In the genomic region with DNA sequence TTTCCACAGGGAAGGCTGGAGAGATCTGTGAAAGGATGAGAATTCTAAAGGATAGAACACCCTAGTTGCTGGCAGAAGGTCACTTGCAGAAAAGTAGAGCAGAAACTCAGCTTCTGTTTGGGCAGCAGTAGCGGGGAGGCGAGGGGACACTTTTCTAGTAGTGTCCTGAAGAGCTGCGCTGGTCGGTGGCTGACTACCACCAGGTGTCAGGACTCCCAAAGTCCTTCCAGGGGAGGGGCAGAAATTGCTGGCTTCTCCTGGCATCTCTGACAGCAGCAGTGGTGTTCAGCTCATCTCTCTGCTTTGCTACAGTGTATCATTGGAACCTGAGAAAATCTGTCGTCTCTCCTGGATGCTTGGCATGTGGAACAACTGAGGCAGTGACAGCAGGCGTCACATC, we compare ENCODE assay signal across 22 cellular contexts.
DNase-seq lines count a peak whose midpoint lies in the region; ATAC-seq, FAIRE-seq and TF ChIP-seq lines count a peak whose summit lies in the region.
"Had no signal": no experiment of that assay in that cellular context is flagged by ENCODE, and none has a peak within 500 bp of the region (broad histone marks: within the 10 kb centered on the region; RNA-seq: fewer than 3 reads in every experiment).

No MANE protein-coding gene starts in this region.

- no peak for ATAC-seq in activated naive CD8-positive, alpha-beta T cell treated with anti-CD3 and anti-CD28 coated beads, Interleukin-2, amount 50 U/mL, for 24 hours
- peak; percentile 87 for ATAC-seq in HepG2
- ATAC-seq in HG03280 (IDR thresholded peaks at IDR 0.05; ENCODE audit: unreplicated experiment): no peak
- ATAC-seq: body of pancreas, left lung, Panc1 had no signal

- in situ Hi-C loops in HepG2 (cut with HindIII; ENCODE audit: extremely low pct_ligation_motif_present, low pct_unique_long_range_greater_than_20kb): no loop called here

- POLR2A ChIA-PET in HepG2 (lab: Yijun Ruan, JAX): no interaction called here

- no peak for TF ChIP-seq POLR2A in HepG2 (IDR thresholded peaks at IDR 0.05; ENCODE audit: insufficient read depth in 1 of 2, low read depth in 2 of 2, low read length in 2 of 2)

- no peaks in the 10 kb centered on the region for H4K20me1 ChIP-seq in HepG2 (ENCODE audit: insufficient read depth, low read length)

- no TSS peak for BruUV-seq in HepG2 (replicated peaks; lab: Mats Ljungman, UMichigan)

- intact Hi-C loops in HepG2 (cut with micrococcal nuclease; ENCODE audit: unreplicated experiment): loop anchor here (1.0 to 2.0 kb wide), 2 partner anchors 39 to 141 kb away; no protein-coding TSS in a partner anchor

- no peak overlapping the region for H3K4me2 ChIP-seq in HepG2 (ENCODE audit: low read depth, low read length)

- no peaks in the 10 kb centered on the region for H3K36me3 Mint-ChIP-seq in activated naive CD8-positive, alpha-beta T cell treated with anti-CD3 and anti-CD28 coated beads, Interleukin-2, amount 50 U/mL, for 24 hours (ENCODE audit: low read depth)
- H3K36me3 Mint-ChIP-seq in activated naive CD8-positive, alpha-beta T cell treated with anti-CD3 and anti-CD28 coated beads for 36 hours: peaks cover 2% of the 10 kb centered on the region
- H3K36me3 Mint-ChIP-seq in chondrocyte (ENCODE audit: low read depth): no peaks in the 10 kb centered on the region
- H3K36me3 Mint-ChIP-seq: activated naive CD8-positive, alpha-beta T cell; CD14-positive monocyte had no signal

- TF ChIP-seq CTCF in chondrocyte (IDR thresholded peaks at IDR 0.05): peak; percentile 34
- TF ChIP-seq CTCF in HepG2 (CRISPR knock-in tag; IDR thresholded peaks at IDR 0.05): peak; percentile 59

- H3K27ac ChIP-seq in HepG2 (ENCODE audit: extremely low read length, insufficient read depth, low read length): no peak overlapping the region
- H3K27ac ChIP-seq: body of pancreas, coronary artery, left lung, spleen, vagina had no signal

- CTCF ChIA-PET in HepG2 (lab: Yijun Ruan, JAX; ENCODE audit: low intra/inter-chr PET ratio, low total read pairs): interaction anchor here (0.9 to 1.8 kb wide), 3 partner anchors 137 to 141 kb away, joined by 3 to 11 read pairs (median 8); no protein-coding TSS in a partner anchor

- no peaks in the 10 kb centered on the region for H3K36me3 ChIP-seq in HepG2 (replicated peaks in 1 of 2; ENCODE audit: control insufficient read depth in 1 of 2, insufficient read depth in 2 of 2, low read length in 2 of 2)
- H3K36me3 ChIP-seq: left lung, spleen, vagina had no signal

- no peak for TF ChIP-seq EP300 in HepG2 (IDR thresholded peaks at IDR 0.05; ENCODE audit: low read depth in 2 of 2, low read length in 2 of 2)
- no peak for TF ChIP-seq EP300 in HepG2 (CRISPR knock-in tag; IDR thresholded peaks at IDR 0.05; ENCODE audit: borderline replicate concordance)

- no peak overlapping the region for H2AFZ ChIP-seq in HepG2 (ENCODE audit: low read length)

- DNase-seq in activated naive CD8-positive, alpha-beta T cell treated with anti-CD3 and anti-CD28 coated beads, Interleukin-2, amount 50 U/mL, for 24 hours: no peak
- DNase-seq in activated naive CD8-positive, alpha-beta T cell treated with anti-CD3 and anti-CD28 coated beads for 36 hours: no peak
- no peak for DNase-seq in chondrocyte (ENCODE audit: low spot score)
- peak; percentile 50 for DNase-seq in HepG2 (ENCODE audit: low spot score)
- DNase-seq in RPMI8226: no peak
- DNase-seq in T1000 (lab: John Stamatoyannopoulos, UW): no peak
- DNase-seq in cerebellum (ENCODE audit: low spot score): no peak
- DNase-seq: activated CD4-positive, alpha-beta T cell treated with anti-CD3 and anti-CD28 coated beads for 1 hour; body of pancreas; DMS 273 treated with DMSO at 0.1 percent for 48 hours; foreskin melanocyte; Kasumi-1; left lung; NCI-H2171; spleen; stimulated activated CD4-positive, alpha-beta T cell treated with anti-CD3 and anti-CD28 coated beads, Interleukin-4, amount 100 ng/mL, for 4 hours had no signal

- no CpG with 5 or more reads among the region's 6 CpGs for WGBS in HepG2 (ENCODE audit: low lambda C conversion rate)

- H3K27me3 Mint-ChIP-seq in activated naive CD8-positive, alpha-beta T cell treated with anti-CD3 and anti-CD28 coated beads, Interleukin-2, amount 50 U/mL, for 24 hours: no peaks in the 10 kb centered on the region
- H3K27me3 Mint-ChIP-seq in activated naive CD8-positive, alpha-beta T cell treated with anti-CD3 and anti-CD28 coated beads for 36 hours: no peaks in the 10 kb centered on the region
- H3K27me3 Mint-ChIP-seq in chondrocyte (ENCODE audit: low read depth): no peaks in the 10 kb centered on the region
- H3K27me3 Mint-ChIP-seq: activated naive CD8-positive, alpha-beta T cell had no signal

- TF ChIP-seq RAD21 in HepG2 (CRISPR knock-in tag; IDR thresholded peaks at IDR 0.05): peak; percentile 19; the same call in 1 of the 2 replicates

- peak overlapping the region; percentile 37 for H3K27ac Mint-ChIP-seq in activated naive CD8-positive, alpha-beta T cell treated with anti-CD3 and anti-CD28 coated beads, Interleukin-2, amount 50 U/mL, for 24 hours
- no peak overlapping the region for H3K27ac Mint-ChIP-seq in activated naive CD8-positive, alpha-beta T cell treated with anti-CD3 and anti-CD28 coated beads for 36 hours
- H3K27ac Mint-ChIP-seq in chondrocyte (ENCODE audit: unreplicated experiment): no peak overlapping the region
- H3K27ac Mint-ChIP-seq: activated naive CD8-positive, alpha-beta T cell had no signal

- no peaks in the 10 kb centered on the region for H3K27me3 ChIP-seq in HepG2 (ENCODE audit: control insufficient read depth in 1 of 2, insufficient read depth in 2 of 2, low read length in 2 of 2)
- H3K27me3 ChIP-seq: body of pancreas, left lung, spleen, vagina had no signal

- H3K9ac ChIP-seq in HepG2 (ENCODE audit: insufficient read depth, low read depth, low read length): no peak overlapping the region

- H3K4me1 ChIP-seq in HepG2 (ENCODE audit: insufficient read depth, low read length): 0 out of 2 replicates have a peak, but pooled peaks cover 7% of the 10 kb centered on the region
- H3K4me1 ChIP-seq: body of pancreas, left lung, vagina had no signal

- FAIRE-seq in HepG2 (lab: Jason Lieb, UNC): no peak

- H3K79me2 ChIP-seq in HepG2 (ENCODE audit: insufficient read depth, low read length): no peaks in the 10 kb centered on the region

- peaks cover 5% of the 10 kb centered on the region for H3K4me1 Mint-ChIP-seq in activated naive CD8-positive, alpha-beta T cell treated with anti-CD3 and anti-CD28 coated beads, Interleukin-2, amount 50 U/mL, for 24 hours
- peaks cover 5% of the 10 kb centered on the region for H3K4me1 Mint-ChIP-seq in activated naive CD8-positive, alpha-beta T cell treated with anti-CD3 and anti-CD28 coated beads for 36 hours
- no peaks in the 10 kb centered on the region for H3K4me1 Mint-ChIP-seq in chondrocyte (ENCODE audit: low read depth)

- no peaks in the 10 kb centered on the region for H3K9me3 Mint-ChIP-seq in activated naive CD8-positive, alpha-beta T cell treated with anti-CD3 and anti-CD28 coated beads, Interleukin-2, amount 50 U/mL, for 24 hours
- no peaks in the 10 kb centered on the region for H3K9me3 Mint-ChIP-seq in activated naive CD8-positive, alpha-beta T cell treated with anti-CD3 and anti-CD28 coated beads for 36 hours
- peaks cover 3% of the 10 kb centered on the region for H3K9me3 Mint-ChIP-seq in chondrocyte (ENCODE audit: low read depth)

- no peak overlapping the region for H3K4me3 Mint-ChIP-seq in activated naive CD8-positive, alpha-beta T cell treated with anti-CD3 and anti-CD28 coated beads, Interleukin-2, amount 50 U/mL, for 24 hours
- H3K4me3 Mint-ChIP-seq in activated naive CD8-positive, alpha-beta T cell treated with anti-CD3 and anti-CD28 coated beads for 36 hours: no peak overlapping the region
- H3K4me3 Mint-ChIP-seq in chondrocyte (ENCODE audit: unreplicated experiment): no peak overlapping the region
- H3K4me3 Mint-ChIP-seq: activated naive CD8-positive, alpha-beta T cell; CD14-positive monocyte had no signal

- H3K9me3 ChIP-seq in HepG2 (ENCODE audit: low read length): no peaks in the 10 kb centered on the region
- H3K9me3 ChIP-seq: body of pancreas, vagina had no signal

- no peak overlapping the region for H3K4me3 ChIP-seq in HepG2 (replicated peaks in 1 of 3; ENCODE audit: insufficient read depth in 1 of 3, low read depth in 2 of 3, low read length in 3 of 3)
- H3K4me3 ChIP-seq: body of pancreas, coronary artery, left lung, spleen, vagina had no signal

TF ChIP-seq in HepG2, 621 proteins besides CTCF, POLR2A, EP300 and RAD21 (continues in another document):
- TF ChIP-seq STAG1 (CRISPR knock-in tag; IDR thresholded peaks at IDR 0.05) (peak; percentile 70), PATZ1 (CRISPR knock-in tag; IDR thresholded peaks at IDR 0.05) (no peak), SMC3 (IDR thresholded peaks at IDR 0.05; ENCODE audit: low read length) (peak; percentile 61; the same call in 1 of the 2 replicates), ZNF33B (CRISPR knock-in tag; IDR thresholded peaks at IDR 0.05) (no peak)
